9 cellular contexts compared by ENCODE assay signal in the genomic region with DNA sequence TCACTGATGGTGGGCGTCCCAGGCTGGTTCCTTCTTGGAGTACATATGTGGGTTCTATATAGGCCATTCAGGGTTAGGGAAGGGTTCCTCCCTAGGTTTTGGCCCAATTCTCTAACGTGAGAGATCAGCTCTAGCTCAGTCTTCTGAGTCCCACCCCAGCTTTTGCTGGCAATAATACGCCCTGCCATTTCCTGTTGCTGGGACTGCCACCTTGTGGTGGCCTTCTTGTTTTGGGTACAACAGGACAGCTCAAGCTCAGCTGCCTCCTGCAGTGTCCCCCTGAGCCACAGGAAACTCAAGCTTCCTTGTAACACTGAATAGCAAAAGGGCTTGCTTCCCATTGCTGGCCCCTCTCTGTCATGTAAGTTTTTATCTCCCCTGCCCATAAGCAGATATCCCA.
DNase-seq lines count a peak whose midpoint lies in the region; ATAC-seq and TF ChIP-seq lines count a peak whose summit lies in the region.
"Had no signal": no experiment of that assay in that cellular context is flagged by ENCODE, and none has a peak within 500 bp of the region (broad histone marks: within the 10 kb centered on the region; RNA-seq: fewer than 3 reads in every experiment).

No MANE protein-coding gene starts in this region.

- H3K27me3 ChIP-seq in PC-9 (ENCODE audit: insufficient read depth, low read depth): no peaks in the 10 kb centered on the region

- ATAC-seq in HG02840 (IDR thresholded peaks at IDR 0.05; ENCODE audit: low FRiP score, unreplicated experiment) (peak; percentile 74), HG02852 (IDR thresholded peaks at IDR 0.05; ENCODE audit: unreplicated experiment) (no peak)

- H3K4me2 ChIP-seq in PC-9: no peak overlapping the region

- no peak overlapping the region for H3K27ac Mint-ChIP-seq in activated T-helper 2 cell treated with anti-CD3 and anti-CD28 coated beads, Interferon-gamma antibody, Interleukin-2, Interleukin-4, amounts not matched to agents 10 μg/mL and 5 μg/mL and 100 μg/mL, durations not matched to agents 14 hours and 24 hours and 36 hours

- no peaks in the 10 kb centered on the region for H3K79me2 ChIP-seq in PC-9 (ENCODE audit: low read depth)
- H3K79me2 ChIP-seq: parathyroid adenoma had no signal

- no peaks in the 10 kb centered on the region for H3K9me3 ChIP-seq in PC-9 (ENCODE audit: insufficient read depth, low read depth)

- POLR2A ChIA-PET in AG04449 (lab: Yijun Ruan, JAX) (no interaction called here), PC-9 (lab: Charles Lee; ENCODE audit: unreplicated experiment) (interaction anchor here (0.7 kb wide), 1 partner anchor 339 kb away, joined by 4 read pairs; no protein-coding TSS in a partner anchor)

- no peak overlapping the region for H3K4me3 Mint-ChIP-seq in activated T-helper 2 cell treated with anti-CD3 and anti-CD28 coated beads, Interferon-gamma antibody, Interleukin-2, Interleukin-4, amounts not matched to agents 10 μg/mL and 5 μg/mL and 100 μg/mL, durations not matched to agents 14 hours and 24 hours and 36 hours (ENCODE audit: low read depth)

- TF ChIP-seq CTCF in AG04449 (IDR thresholded peaks at IDR 0.05; ENCODE audit: insufficient read depth, low read length, missing control alignments) (peak; percentile 8), GM12874 (IDR thresholded peaks at IDR 0.05; ENCODE audit: insufficient read depth, low read depth, low read length) (peak; percentile 70), PC-9 (conservative IDR thresholded peaks at IDR 0.05) (peak; percentile 35; the same call in 1 of the 2 replicates)

- CTCF ChIA-PET in AG04449 (lab: Yijun Ruan, JAX): interaction anchor here (0.6 to 2.1 kb wide), 13 partner anchors 9 to 473 kb away, joined by 3 to 11 read pairs (median 4); no protein-coding TSS in a partner anchor
- CTCF ChIA-PET in PC-9 (lab: Charles Lee): no interaction called here

- no peak overlapping the region for H3K4me3 ChIP-seq in AG04449 (ENCODE audit: low read depth, low read length)
- no peak overlapping the region for H3K4me3 ChIP-seq in PC-9

- no peak for DNase-seq in AG04449 (ENCODE audit: low read depth, low spot score)
- DNase-seq in PC-9: peak in 1 of 2 experiments; percentile 5
- DNase-seq in activated T-helper 2 cell treated with anti-CD3 and anti-CD28 coated beads, Interferon-gamma antibody, Interleukin-2, Interleukin-4, amounts not matched to agents 10 μg/mL and 5 μg/mL and 100 μg/mL, durations not matched to agents 14 hours and 24 hours and 36 hours (ENCODE audit: low spot score): peak; percentile 24
- peak; percentile 32 for DNase-seq in hepatic stellate cell (ENCODE audit: low spot score)
- peak; percentile 30 to 43 for DNase-seq in stimulated activated CD4-positive, alpha-beta T cell treated with anti-CD3 and anti-CD28 coated beads, Interleukin-4, amount 100 ng/mL, for 48 hours (ENCODE audit: low read depth in 2 of 2)

- H3K27ac ChIP-seq in PC-9: no peak overlapping the region
- H3K27ac ChIP-seq: parathyroid adenoma had no signal

- peaks cover 17% of the 10 kb centered on the region for H3K4me1 Mint-ChIP-seq in activated T-helper 2 cell treated with anti-CD3 and anti-CD28 coated beads, Interferon-gamma antibody, Interleukin-2, Interleukin-4, amounts not matched to agents 10 μg/mL and 5 μg/mL and 100 μg/mL, durations not matched to agents 14 hours and 24 hours and 36 hours (ENCODE audit: low read depth)

- no peaks in the 10 kb centered on the region for H3K9me3 Mint-ChIP-seq in activated T-helper 2 cell treated with anti-CD3 and anti-CD28 coated beads, Interferon-gamma antibody, Interleukin-2, Interleukin-4, amounts not matched to agents 10 μg/mL and 5 μg/mL and 100 μg/mL, durations not matched to agents 14 hours and 24 hours and 36 hours

- BruUV-seq in PC-9 (replicated peaks; lab: Mats Ljungman, UMichigan): no TSS peak

- no peaks in the 10 kb centered on the region for H3K36me3 ChIP-seq in PC-9 (ENCODE audit: low read depth)

- H3K36me3 Mint-ChIP-seq in activated T-helper 2 cell treated with anti-CD3 and anti-CD28 coated beads, Interferon-gamma antibody, Interleukin-2, Interleukin-4, amounts not matched to agents 10 μg/mL and 5 μg/mL and 100 μg/mL, durations not matched to agents 14 hours and 24 hours and 36 hours (ENCODE audit: low read depth): peaks cover 11% of the 10 kb centered on the region

- H3K9me2 ChIP-seq in PC-9 (ENCODE audit: insufficient read depth): no peaks in the 10 kb centered on the region

- H2AFZ ChIP-seq in PC-9: no peak overlapping the region
- H2AFZ ChIP-seq: parathyroid adenoma had no signal

- no peaks in the 10 kb centered on the region for H3K27me3 Mint-ChIP-seq in activated T-helper 2 cell treated with anti-CD3 and anti-CD28 coated beads, Interferon-gamma antibody, Interleukin-2, Interleukin-4, amounts not matched to agents 10 μg/mL and 5 μg/mL and 100 μg/mL, durations not matched to agents 14 hours and 24 hours and 36 hours (ENCODE audit: low read depth)

- intact Hi-C loops in PC-9 (cut with micrococcal nuclease; ENCODE audit: unreplicated experiment): no loop called here
- intact Hi-C loops in activated T-helper 2 cell treated with anti-CD3 and anti-CD28 coated beads, Interferon-gamma antibody, Interleukin-2, Interleukin-4, amounts not matched to agents 10 μg/mL and 5 μg/mL and 100 μg/mL, durations not matched to agents 14 hours and 24 hours and 36 hours (cut with micrococcal nuclease): no loop called here

- 0 out of 2 replicates have a peak, but pooled peaks cover 3% of the 10 kb centered on the region for H3F3A ChIP-seq in PC-9 (ENCODE audit: insufficient read depth, low read depth)

- no peaks in the 10 kb centered on the region for H4K20me1 ChIP-seq in PC-9 (ENCODE audit: insufficient read depth)

- peaks cover 14% of the 10 kb centered on the region for H3K4me1 ChIP-seq in PC-9 (replicated peaks; ENCODE audit: insufficient read depth)
- H3K4me1 ChIP-seq: parathyroid adenoma had no signal

Comparison
In these comparisons a context has a peak if more than half of its experiments do, and no peak if none do; other contexts are left out.
1. CTCF ChIP-seq: peak in every context shown above with its lines; median percentile 70 in GM12874; 35 in PC-9; 8 in AG04449.